ENCODE assay signal across 19 cellular contexts in the genomic region with DNA sequence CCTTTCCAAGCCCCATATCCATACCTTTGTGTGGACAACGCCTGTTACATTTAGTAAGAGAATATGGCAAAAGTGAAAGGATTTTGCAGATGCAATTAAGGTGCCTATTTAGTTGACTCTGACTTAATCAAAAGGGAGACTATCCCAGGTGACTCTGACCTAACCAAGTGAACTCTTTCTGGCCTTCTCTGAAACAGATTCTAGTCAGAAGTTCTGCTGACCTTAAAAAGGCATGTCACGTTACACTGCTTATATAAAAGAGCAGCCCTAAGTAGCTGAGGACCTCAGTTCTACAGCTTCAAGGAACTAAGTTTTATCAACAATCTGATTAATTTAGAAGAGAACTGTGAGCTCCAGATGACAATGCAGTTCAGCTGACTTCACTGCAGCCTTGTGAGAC. TPM values are rescaled to one million over a fixed set of nuclear protein-coding genes. Genes with fewer than 3 reads are reported as not detected.
"Had no signal": no experiment of that assay in that cellular context is flagged by ENCODE, and none has a peak within 500 bp of the region (broad histone marks: within the 10 kb centered on the region; RNA-seq: fewer than 3 reads in every experiment).

No MANE protein-coding gene starts in this region.

- H3K4me1 ChIP-seq: prostate gland, uterus had no signal

- H3K36me3 ChIP-seq: gastrocnemius medialis, prostate gland, uterus had no signal

- H3K4me2 ChIP-seq: hepatocyte had no signal

- H2AFZ ChIP-seq: hepatocyte had no signal

- H3K4me3 ChIP-seq: gastrocnemius medialis, hepatocyte, left lung, prostate gland, tibial nerve, uterus had no signal

- DNase-seq: activated CD4-positive, alpha-beta T cell treated with anti-CD3 and anti-CD28 coated beads, Interleukin-2, amount 50 U/mL, for 1 hour; activated CD8-positive, alpha-beta memory T cell treated with anti-CD3 and anti-CD28 coated beads for 24 hours; anterior cingulate cortex; brain microvascular endothelial cell; dermis blood vessel endothelial cell; gastrocnemius medialis; islet precursor cell; left lung; mesendoderm; stimulated activated CD4-positive, alpha-beta T cell treated with anti-CD3 and anti-CD28 coated beads, Interleukin-1b, Interleukin-23, amount 100 ng/mL, for 48 hours; substantia nigra; uterus had no signal

- ATAC-seq: activated CD4-positive, CD25-positive, alpha-beta regulatory T cell treated with anti-CD3 and anti-CD28 coated beads, Interleukin-2, amount 50 U/mL, for 24 hours; gastrocnemius medialis; left lung; sciatic nerve had no signal

- H3K27me3 ChIP-seq: brain microvascular endothelial cell, gastrocnemius medialis, hepatocyte, left lung, tibial nerve, uterus had no signal

- H3K27ac ChIP-seq: brain microvascular endothelial cell, epithelial cell of prostate, hepatocyte, left lung, prostate gland, tibial nerve, uterus had no signal

- H3K9me3 ChIP-seq: gastrocnemius medialis, left lung, prostate gland, tibial nerve, uterus had no signal

RNA-seq across cellular contexts. Expression of a gene that starts 5.7 kb away (rescaled TPM):
- polyA plus RNA-seq: neural cell had no signal
